ENCODE assay signal across 18 cellular contexts in genomic region chr7:48040944-48041664, GRCh38. TPM values are rescaled to one million over a fixed set of nuclear protein-coding genes. Genes with fewer than 3 reads are reported as not detected.
DNase-seq lines count a peak whose midpoint lies in the region; ATAC-seq and TF ChIP-seq lines count a peak whose summit lies in the region.
"Had no signal": no experiment of that assay in that cellular context is flagged by ENCODE, and none has a peak within 500 bp of the region (broad histone marks: within the 10 kb centered on the region; RNA-seq: fewer than 3 reads in every experiment).

No MANE protein-coding gene starts in this region.

- no peaks in the 10 kb centered on the region for H3K79me2 ChIP-seq in GM23338 (replicated peaks; ENCODE audit: insufficient read depth)

- peaks cover 7% of the 10 kb centered on the region for H3K9me2 ChIP-seq in GM23338 (ENCODE audit: insufficient read depth)

- peak overlapping the region; percentile 72 for H3K4me2 ChIP-seq in GM23338

- H3K4me1 Mint-ChIP-seq in GM23338 = peaks cover 64% of the 10 kb centered on the region
- H3K4me1 Mint-ChIP-seq in stimulated activated naive B cell treated with anti-CD40 and anti-IgM and Interleukin-4, amounts not matched to agents 10 μg/mL and 1 μg/mL and 100 μg/mL, for 72 hours = peaks cover 0 to 2% of the 10 kb centered on the region in 2 donors

- H3K27ac ChIP-seq in GM23338 (ENCODE audit: low read depth) (peak overlapping the region; percentile 22; the same call in 1 of the 2 replicates), foreskin keratinocyte (no peak overlapping the region), vagina (no peak overlapping the region)
- H3K27ac ChIP-seq: left lung, ovary had no signal

- H3K4me1 ChIP-seq in GM23338 (ENCODE audit: insufficient read depth) (peaks cover 52% of the 10 kb centered on the region), foreskin keratinocyte (peaks cover 23% of the 10 kb centered on the region), vagina (peaks cover 3% of the 10 kb centered on the region)

- ATAC-seq in GM23338 = peak; percentile 18; the same call in 2 of the 3 replicates
- peak; percentile 35 for ATAC-seq in foreskin keratinocyte
- no peak for ATAC-seq in stimulated activated naive B cell treated with anti-CD40 and anti-IgM and Interleukin-4, amounts not matched to agents 10 μg/mL and 1 μg/mL and 100 μg/mL, for 72 hours (replicated peaks)
- no peak for ATAC-seq in GM21576 (IDR thresholded peaks at IDR 0.05; ENCODE audit: unreplicated experiment)
- ATAC-seq in HG02623 (IDR thresholded peaks at IDR 0.05; ENCODE audit: unreplicated experiment) = no peak
- ATAC-seq: left lung had no signal

- no peak for TF ChIP-seq POLR2A in vagina (IDR thresholded peaks at IDR 0.05)

- DNase-seq in A172 (ENCODE audit: low spot score) (peak; percentile 87), GM23338 (ENCODE audit: low spot score) (peak; percentile 8), SW480 (ENCODE audit: low spot score) (peak; percentile 21), foreskin keratinocyte (no peak), vagina (ENCODE audit: extremely low spot score in 2 of 2) (no peak)
- DNase-seq in stimulated activated naive B cell treated with anti-CD40 and anti-IgM and Interleukin-4, amounts not matched to agents 10 μg/mL and 1 μg/mL and 100 μg/mL, for 72 hours = no peak
- DNase-seq: left lung; MV-4-11; NCI-H2107; NCI-H526 treated with DMSO at 0.1 percent for 48 hours; ovary; stimulated activated CD4-positive, alpha-beta T cell treated with anti-CD3 and anti-CD28 coated beads, Interleukin-4, amount 100 ng/mL, for 4 hours; stimulated activated CD8-positive, alpha-beta memory T cell treated with anti-CD3 and anti-CD28 coated beads, Interleukin-4, amount 100 ng/mL, for 48 hours had no signal

- H3K36me3 ChIP-seq in GM23338 (ENCODE audit: insufficient read depth) (no peaks in the 10 kb centered on the region), vagina (no peaks in the 10 kb centered on the region)
- H3K36me3 ChIP-seq: left lung, ovary had no signal

- H3K9me3 ChIP-seq in vagina = no peaks in the 10 kb centered on the region
- H3K9me3 ChIP-seq: left lung, ovary had no signal

- no peaks in the 10 kb centered on the region for H3K9me3 Mint-ChIP-seq in GM23338
- no peaks in the 10 kb centered on the region for H3K9me3 Mint-ChIP-seq in stimulated activated naive B cell treated with anti-CD40 and anti-IgM and Interleukin-4, amounts not matched to agents 10 μg/mL and 1 μg/mL and 100 μg/mL, for 72 hours

- H3F3A ChIP-seq in GM23338 (replicated peaks; ENCODE audit: low read depth) = no peaks in the 10 kb centered on the region

- peaks cover 26% of the 10 kb centered on the region for H3K27me3 Mint-ChIP-seq in GM23338 (ENCODE audit: insufficient read depth, low read depth, poor library complexity)
- peaks cover 27 to 39% of the 10 kb centered on the region in 2 donors for H3K27me3 Mint-ChIP-seq in stimulated activated naive B cell treated with anti-CD40 and anti-IgM and Interleukin-4, amounts not matched to agents 10 μg/mL and 1 μg/mL and 100 μg/mL, for 72 hours

- H3K27me3 ChIP-seq in GM23338 (ENCODE audit: insufficient read depth) (peaks cover 17% of the 10 kb centered on the region), foreskin keratinocyte (peaks cover 6% of the 10 kb centered on the region), vagina (no peaks in the 10 kb centered on the region)
- H3K27me3 ChIP-seq: ovary had no signal

- H3K27ac Mint-ChIP-seq in GM23338 = no peak overlapping the region
- H3K27ac Mint-ChIP-seq in stimulated activated naive B cell treated with anti-CD40 and anti-IgM and Interleukin-4, amounts not matched to agents 10 μg/mL and 1 μg/mL and 100 μg/mL, for 72 hours = no peak overlapping the region

- intact Hi-C loops in vagina (cut with DNase I) = loop anchor here (10.0 kb wide), 1 partner anchor 64 kb away; no protein-coding TSS in a partner anchor

- no peak overlapping the region for H3K4me3 Mint-ChIP-seq in GM23338
- H3K4me3 Mint-ChIP-seq in stimulated activated naive B cell treated with anti-CD40 and anti-IgM and Interleukin-4, amounts not matched to agents 10 μg/mL and 1 μg/mL and 100 μg/mL, for 72 hours = no peak overlapping the region

- no peak overlapping the region for H3K4me3 ChIP-seq in GM23338
- no peak overlapping the region for H3K4me3 ChIP-seq in vagina
- H3K4me3 ChIP-seq: left lung, ovary had no signal

- H3K36me3 Mint-ChIP-seq in GM23338 (ENCODE audit: low read depth) = no peaks in the 10 kb centered on the region
- H3K36me3 Mint-ChIP-seq in stimulated activated naive B cell treated with anti-CD40 and anti-IgM and Interleukin-4, amounts not matched to agents 10 μg/mL and 1 μg/mL and 100 μg/mL, for 72 hours = no peaks in the 10 kb centered on the region

- no peak for TF ChIP-seq CTCF in GM23338 (conservative IDR thresholded peaks at IDR 0.05; ENCODE audit: low read depth in 2 of 2)
- no peak for TF ChIP-seq CTCF in foreskin keratinocyte (conservative IDR thresholded peaks at IDR 0.05)
- no peak for TF ChIP-seq CTCF in vagina (IDR thresholded peaks at IDR 0.05)

- peak overlapping the region; percentile 30 for H2AFZ ChIP-seq in GM23338

- H4K20me1 ChIP-seq in GM23338 (replicated peaks; ENCODE audit: insufficient read depth) = no peaks in the 10 kb centered on the region

TF ChIP-seq in GM23338, 12 proteins besides CTCF, POLR2A, EP300 and RAD21 (continues in another document):
- no peak for TF ChIP-seq EZH2 (IDR thresholded peaks at IDR 0.05; ENCODE audit: low read depth, unreplicated experiment)
- no peak for TF ChIP-seq NANOG (IDR thresholded peaks at IDR 0.05; ENCODE audit: borderline replicate concordance)
- no peak for TF ChIP-seq STAT1 (IDR thresholded peaks at IDR 0.05; ENCODE audit: unreplicated experiment)
- no peak for TF ChIP-seq POLR2AphosphoS5 (IDR thresholded peaks at IDR 0.05; ENCODE audit: low read depth)
- no peak for TF ChIP-seq ZNF331 (CRISPR knock-in tag; IDR thresholded peaks at IDR 0.05; ENCODE audit: low read depth)
- TF ChIP-seq ETS1 (IDR thresholded peaks at IDR 0.05) = no peak
- no peak for TF ChIP-seq JUNB (IDR thresholded peaks at IDR 0.05; ENCODE audit: unreplicated experiment)
- TF ChIP-seq REST (IDR thresholded peaks at IDR 0.05; ENCODE audit: unreplicated experiment) = no peak
- TF ChIP-seq ZNF114 (CRISPR knock-in tag; IDR thresholded peaks at IDR 0.05) = no peak

RNA-seq across cellular contexts. Expression of gene C7orf57, which starts 5.8 kb away (rescaled TPM):
- total RNA-seq in A172 (2014; rRNA removed; shearing (Covaris generic)) = 0.62 and 1.6 TPM in 2 replicates
- total RNA-seq in GM23338 (2014; rRNA removed; shearing (Covaris generic)) = 0.42 and 1.6 TPM in 2 replicates
- 1.7 and 2.1 TPM in 2 replicates for polyA plus RNA-seq in GM23338 (2016; fragmentation: Nextera tagmentation; extraction: Ambion mirVana)
- total RNA-seq in foreskin keratinocyte = 0.28 and 0.44 TPM in 2 replicates
- polyA plus RNA-seq in foreskin keratinocyte = 0.17 and 0.20 TPM in 2 replicates
- total RNA-seq in vagina = not detected
- total RNA-seq: mucosa of gallbladder, skeletal muscle tissue had no signal

RNA-seq across cellular contexts. Expression of gene SUN3, which starts 12.2 kb away (rescaled TPM):
- total RNA-seq in A172 (2014; rRNA removed; shearing (Covaris generic)) = 4.5 and 7.9 TPM in 2 replicates
- total RNA-seq in GM23338 (2014; rRNA removed; shearing (Covaris generic)) = 0.52 TPM in 1 of 2 replicates, not detected in the other
- polyA plus RNA-seq in GM23338 (2016; fragmentation: Nextera tagmentation; extraction: Ambion mirVana) (1.0 TPM in 1 of 2 replicates, not detected in the other), foreskin keratinocyte (0.12 TPM in 1 of 2 replicates, not detected in the other)
- total RNA-seq in foreskin keratinocyte (not detected in 2 replicates), vagina (not detected)
- total RNA-seq: frontal cortex, left lung, mucosa of gallbladder, ovary, skeletal muscle tissue had no signal
- polyA plus RNA-seq: ovary had no signal

RNA-seq across cellular contexts. Expression of gene UPP1, which starts 48.0 kb away (rescaled TPM):
- 13.3 and 21.5 TPM in 2 replicates for total RNA-seq in A172 (2014; rRNA removed; shearing (Covaris generic))
- 22.7 and 28.6 TPM in 2 replicates for total RNA-seq in GM23338 (2014; rRNA removed; shearing (Covaris generic))
- polyA plus RNA-seq in GM23338 (2016; fragmentation: Nextera tagmentation; extraction: Ambion mirVana) = 43.5 and 44.1 TPM in 2 replicates
- 165 and 226 TPM in 2 replicates for total RNA-seq in foreskin keratinocyte
- 232 and 331 TPM in 2 replicates for polyA plus RNA-seq in foreskin keratinocyte
- total RNA-seq in vagina = 79.8 TPM

Comparison
In these comparisons a context has a peak if more than half of its experiments do, and no peak if none do; other contexts are left out.
1. DNase-seq: peak in A172 (single experiment), GM23338 (single experiment) and SW480 (single experiment); none in foreskin keratinocyte (0 of 2), stimulated activated naive B cell treated with anti-CD40 and anti-IgM and Interleukin-4, amounts not matched to agents 10 μg/mL and 1 μg/mL and 100 μg/mL, for 72 hours (single experiment) and vagina (0 of 2).
2. ATAC-seq: peak in GM23338 (single experiment) and foreskin keratinocyte (single experiment); none in stimulated activated naive B cell treated with anti-CD40 and anti-IgM and Interleukin-4, amounts not matched to agents 10 μg/mL and 1 μg/mL and 100 μg/mL, for 72 hours (0 of 2), GM21576 (single experiment) and HG02623 (single experiment).